In the genomic region with DNA sequence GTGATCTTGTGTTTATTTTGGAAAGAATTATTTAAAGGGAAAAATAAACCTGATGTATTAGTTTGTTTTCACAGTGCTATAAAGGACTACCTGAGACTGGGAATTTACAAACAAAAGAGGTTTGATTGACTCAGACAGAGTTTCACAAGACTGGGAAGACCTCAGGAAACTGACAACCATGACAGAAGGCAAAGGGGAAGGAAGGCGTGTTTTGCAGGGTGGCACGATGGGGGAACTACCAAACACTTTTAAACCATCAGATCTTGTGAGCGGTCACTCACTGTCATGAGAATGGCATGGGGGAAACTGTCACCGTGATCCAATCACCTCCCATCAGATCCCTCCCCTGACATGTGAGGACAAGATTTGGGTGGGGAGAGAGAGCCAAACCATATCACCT, we compare ENCODE assay signal across 19 cellular contexts.
"Had no signal": no experiment of that assay in that cellular context is flagged by ENCODE, and none has a peak within 500 bp of the region (broad histone marks: within the 10 kb centered on the region; RNA-seq: fewer than 3 reads in every experiment).

No MANE protein-coding gene starts in this region.

- H3K9me3 Mint-ChIP-seq: activated naive CD8-positive, alpha-beta T cell treated with anti-CD3 and anti-CD28 coated beads for 36 hours; central memory CD8-positive, alpha-beta T cell; memory B cell; stimulated activated naive B cell treated with anti-CD40 and anti-IgM and Interleukin-4, amounts not matched to agents 10 μg/mL and 1 μg/mL and 100 μg/mL, for 72 hours had no signal

- H3K4me1 ChIP-seq: body of pancreas, left ventricle myocardium inferior, thyroid gland had no signal

- ATAC-seq: activated CD8-positive, alpha-beta T cell treated with anti-CD3 and anti-CD28 coated beads, Interleukin-2, amount 10 ng/mL, durations not matched to agents 7 days and 5 days; body of pancreas; natural killer cell; stimulated activated naive B cell treated with anti-CD40 and anti-IgM and Interleukin-4, amounts not matched to agents 10 μg/mL and 1 μg/mL and 100 μg/mL, for 72 hours had no signal

- FAIRE-seq: urothelium cell line had no signal

- H3K4me3 Mint-ChIP-seq: activated CD8-positive, alpha-beta T cell treated with anti-CD3 and anti-CD28 coated beads, Interleukin-2, amount 10 ng/mL, durations not matched to agents 7 days and 5 days; activated naive CD8-positive, alpha-beta T cell treated with anti-CD3 and anti-CD28 coated beads for 36 hours; central memory CD8-positive, alpha-beta T cell; memory B cell; natural killer cell; stimulated activated naive B cell treated with anti-CD40 and anti-IgM and Interleukin-4, amounts not matched to agents 10 μg/mL and 1 μg/mL and 100 μg/mL, for 72 hours had no signal

- H3K4me1 Mint-ChIP-seq: natural killer cell; stimulated activated naive B cell treated with anti-CD40 and anti-IgM and Interleukin-4, amounts not matched to agents 10 μg/mL and 1 μg/mL and 100 μg/mL, for 72 hours had no signal

- H3K9me3 ChIP-seq: body of pancreas, left ventricle myocardium inferior, thyroid gland had no signal

- H3K27me3 Mint-ChIP-seq: activated naive CD8-positive, alpha-beta T cell treated with anti-CD3 and anti-CD28 coated beads for 36 hours; central memory CD8-positive, alpha-beta T cell; memory B cell; stimulated activated naive B cell treated with anti-CD40 and anti-IgM and Interleukin-4, amounts not matched to agents 10 μg/mL and 1 μg/mL and 100 μg/mL, for 72 hours had no signal

- H3K27ac ChIP-seq: body of pancreas, coronary artery, left ventricle myocardium inferior, thyroid gland had no signal

- H3K36me3 Mint-ChIP-seq: activated naive CD8-positive, alpha-beta T cell treated with anti-CD3 and anti-CD28 coated beads for 36 hours; memory B cell; natural killer cell; stimulated activated naive B cell treated with anti-CD40 and anti-IgM and Interleukin-4, amounts not matched to agents 10 μg/mL and 1 μg/mL and 100 μg/mL, for 72 hours had no signal

- DNase-seq: activated CD4-positive, alpha-beta T cell treated with anti-CD3 and anti-CD28 coated beads for 4 hours; activated CD8-positive, alpha-beta memory T cell treated with anti-CD3 and anti-CD28 coated beads, Interleukin-2, amount 50 U/mL, for 4 hours; activated CD8-positive, alpha-beta T cell treated with anti-CD3 and anti-CD28 coated beads, Interleukin-2, amount 10 ng/mL, durations not matched to agents 7 days and 5 days; activated naive CD8-positive, alpha-beta T cell treated with anti-CD3 and anti-CD28 coated beads for 36 hours; amygdala; body of pancreas; foreskin fibroblast; glutamatergic neuron; hypothalamus; left ventricle myocardium inferior; natural killer cell; retina; stimulated activated CD4-positive, alpha-beta T cell treated with anti-CD3 and anti-CD28 coated beads, Interleukin-2, amount 100 ng/mL, for 48 hours; stimulated activated naive B cell treated with anti-CD40 and anti-IgM and Interleukin-4, amounts not matched to agents 10 μg/mL and 1 μg/mL and 100 μg/mL, for 72 hours; thyroid gland had no signal

- H3K27me3 ChIP-seq: body of pancreas, thyroid gland had no signal

- H3K36me3 ChIP-seq: left ventricle myocardium inferior, thyroid gland had no signal

- H3K4me3 ChIP-seq: body of pancreas, coronary artery, left ventricle myocardium inferior, thyroid gland had no signal

- H3K27ac Mint-ChIP-seq: activated CD8-positive, alpha-beta T cell treated with anti-CD3 and anti-CD28 coated beads, Interleukin-2, amount 10 ng/mL, durations not matched to agents 7 days and 5 days; activated naive CD8-positive, alpha-beta T cell treated with anti-CD3 and anti-CD28 coated beads for 36 hours; memory B cell; natural killer cell; stimulated activated naive B cell treated with anti-CD40 and anti-IgM and Interleukin-4, amounts not matched to agents 10 μg/mL and 1 μg/mL and 100 μg/mL, for 72 hours had no signal
